In genomic region chr10:33336606-33337334, GRCh38 we compare ENCODE assay signal across 8 cellular contexts. TPM values are rescaled to one million over a fixed set of nuclear protein-coding genes. Genes with fewer than 3 reads are reported as not detected.
DNase-seq lines count a peak whose midpoint lies in the region; ATAC-seq and TF ChIP-seq lines count a peak whose summit lies in the region.

No MANE protein-coding gene starts in this region.

- ATAC-seq in memory B cell (ENCODE audit: low read depth) (no peak), upper lobe of left lung (ENCODE audit: low FRiP score in 2 of 2) (peak in 1 of 2 donors; percentile 9)

- H3K27me3 ChIP-seq in Peyer's patch (no peaks in the 10 kb centered on the region), endocrine pancreas (ENCODE audit: control insufficient read depth, insufficient read depth, low read length) (no peaks in the 10 kb centered on the region), upper lobe of left lung (no peaks in the 10 kb centered on the region)

- H3K36me3 Mint-ChIP-seq in memory B cell = no peaks in the 10 kb centered on the region

- H3K4me1 ChIP-seq in Peyer's patch = peaks cover 0 to 14% (median 0%) of the 10 kb centered on the region in 4 donors
- H3K4me1 ChIP-seq in endocrine pancreas (ENCODE audit: control insufficient read depth, insufficient read depth, low read length) = peaks cover 7% of the 10 kb centered on the region
- peaks cover 24 to 35% (median 28%) of the 10 kb centered on the region in 4 donors for H3K4me1 ChIP-seq in upper lobe of left lung

- peak overlapping the region; percentile 76 for H3K9ac ChIP-seq in endocrine pancreas (ENCODE audit: control insufficient read depth, insufficient read depth, low read length)

- TF ChIP-seq CTCF in Peyer's patch (IDR thresholded peaks at IDR 0.05) (no peak), upper lobe of left lung (IDR thresholded peaks at IDR 0.05) (no peak)

- H3K4me3 ChIP-seq in Peyer's patch = peak overlapping the region; percentile 41 to 78 (median 61)
- peak overlapping the region; percentile 37 for H3K4me3 ChIP-seq in endocrine pancreas (ENCODE audit: control insufficient read depth, insufficient read depth, low read length)
- H3K4me3 ChIP-seq in upper lobe of left lung = peak overlapping the region; percentile 58 to 82 (median 66)

- 2 to 4% methylated on average over 19 to 32 of the region's 66 CpGs for WGBS in upper lobe of left lung, 2 donors

- DNase-seq in DMS53 (lab: John Stamatoyannopoulos, UW) (peak; percentile 58), DMS53 treated with DMSO at 0.1 percent for 48 hours (lab: John Stamatoyannopoulos, UW; ENCODE audit: unreplicated experiment) (no peak), Peyer's patch (peak in 2 of 3 donors; percentile 46 to 58), memory B cell (ENCODE audit: low spot score in 2 of 2) (no peak), upper lobe of left lung (peak in 1 of 2 donors; percentile 89), G401 (ENCODE audit: low spot score) (no peak), hepatic stellate cell (ENCODE audit: low spot score) (no peak)

- H3K36me3 ChIP-seq in Peyer's patch = no peaks in the 10 kb centered on the region
- no peaks in the 10 kb centered on the region for H3K36me3 ChIP-seq in endocrine pancreas (ENCODE audit: control insufficient read depth, insufficient read depth, low read length)
- no peaks in the 10 kb centered on the region for H3K36me3 ChIP-seq in upper lobe of left lung

- H3K4me3 Mint-ChIP-seq in memory B cell = peak overlapping the region; percentile 29

- H3K27me3 Mint-ChIP-seq in memory B cell = peaks cover 28% of the 10 kb centered on the region

- no peaks in the 10 kb centered on the region for H3K9me3 ChIP-seq in Peyer's patch
- no peaks in the 10 kb centered on the region for H3K9me3 ChIP-seq in endocrine pancreas (ENCODE audit: control insufficient read depth, low read length)
- no peaks in the 10 kb centered on the region for H3K9me3 ChIP-seq in upper lobe of left lung

- no peak for TF ChIP-seq EP300 in upper lobe of left lung (IDR thresholded peaks at IDR 0.05)

- TF ChIP-seq POLR2A in Peyer's patch (IDR thresholded peaks at IDR 0.05) (no peak), upper lobe of left lung (IDR thresholded peaks at IDR 0.05) (peak in 1 of 4 donors; percentile 3)

- no peak overlapping the region for H3K27ac Mint-ChIP-seq in memory B cell

- H3K4me1 Mint-ChIP-seq in memory B cell = peaks cover 5% of the 10 kb centered on the region

- in situ Hi-C loops in G401 (cut with HindIII; ENCODE audit: low sequenced_read_pairs) = no loop called here

- H3K27ac ChIP-seq in Peyer's patch = peak overlapping the region; percentile 64 to 88 (median 78)
- H3K27ac ChIP-seq in upper lobe of left lung = peak overlapping the region; percentile 89 to 98 (median 91)

- H3K9me3 Mint-ChIP-seq in memory B cell = no peaks in the 10 kb centered on the region

RNA-seq across cellular contexts. Expression of gene NRP1, which starts 2.3 kb away (rescaled TPM):
- total RNA-seq in Peyer's patch = 10 to 100 TPM; 17.7 to 47.0 (median 21.0) TPM
- 100 to 1,000 TPM in 1 of 6 donors, 10 to 100 TPM in 5; 48.5 to 136 (median 64.1) TPM for total RNA-seq in upper lobe of left lung
- total RNA-seq in G401 (2014; rRNA removed; shearing (Covaris generic)) = 4.0 and 17.1 TPM in 2 replicates

Comparison
In these comparisons a context has a peak if more than half of its experiments do, and no peak if none do; other contexts are left out.
1. DNase-seq: peak in DMS53 (single experiment) and Peyer's patch (2 of 3); none in DMS53 treated with DMSO at 0.1 percent for 48 hours (single experiment), memory B cell (0 of 2), G401 (single experiment) and hepatic stellate cell (single experiment).
2. Peak in every context shown above with its lines, with median percentiles within 50 percentile points of each other: H3K4me3 ChIP-seq.